In the genomic region with DNA sequence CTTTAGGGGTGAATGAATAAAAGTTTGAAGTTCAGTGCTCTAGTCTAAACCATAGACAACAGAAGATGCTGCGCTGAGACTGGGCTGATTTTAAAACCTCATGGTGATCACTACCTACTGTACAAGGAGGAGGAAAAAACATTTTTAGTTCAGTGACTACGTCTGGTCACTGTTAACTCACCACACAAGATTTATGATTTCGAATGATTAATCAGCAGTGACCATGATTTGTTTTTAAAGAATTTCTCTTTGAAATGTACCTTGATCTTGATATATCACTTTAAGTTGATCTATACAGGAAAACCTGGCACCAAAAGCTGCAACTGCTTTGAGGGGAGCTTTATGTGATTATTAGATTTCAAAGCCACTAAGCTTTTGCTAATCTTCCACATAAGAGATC, we compare ENCODE assay signal across 22 cellular contexts.
DNase-seq lines count a peak whose midpoint lies in the region; ATAC-seq and TF ChIP-seq lines count a peak whose summit lies in the region.
"Had no signal": no experiment of that assay in that cellular context is flagged by ENCODE, and none has a peak within 500 bp of the region (broad histone marks: within the 10 kb centered on the region; RNA-seq: fewer than 3 reads in every experiment).

No MANE protein-coding gene starts in this region.

- DNase-seq in NCI-H82 treated with DMSO at 0.1 percent for 48 hours (lab: John Stamatoyannopoulos, UW; ENCODE audit: unreplicated experiment): peak; percentile 44
- no peak for DNase-seq in chondrocyte (ENCODE audit: low spot score)
- DNase-seq in mesothelial cell of epicardium (ENCODE audit: low spot score in 2 of 2, unreplicated experiment in 2 of 2): no peak
- no peak for DNase-seq in NCI-H345 (lab: John Stamatoyannopoulos, UW)
- DNase-seq in stimulated activated CD4-positive, alpha-beta T cell treated with anti-CD3 and anti-CD28 coated beads, Interleukin-15, amount 100 ng/mL, for 24 hours: no peak
- DNase-seq in NCI-H2196 treated with DMSO at 0.1 percent for 48 hours (lab: John Stamatoyannopoulos, UW; ENCODE audit: unreplicated experiment): no peak
- DNase-seq in activated CD8-positive, alpha-beta T cell treated with anti-CD3 and anti-CD28 coated beads, Interleukin-2, amount 10 ng/mL, durations not matched to agents 7 days and 5 days: no peak
- DNase-seq: activated CD4-positive, alpha-beta T cell treated with anti-CD3 and anti-CD28 coated beads, Interleukin-2, amount 10 ng/mL, durations not matched to agents 7 days and 5 days; C1 segment of cervical spinal cord; MM.1S; naive thymus-derived CD4-positive, alpha-beta T cell; NCI-H146; NCI-H774; ovary; right cardiac atrium; upper lobe of right lung had no signal

- no peaks in the 10 kb centered on the region for H3K27me3 ChIP-seq in ACC112 (ENCODE audit: insufficient read depth, low read length)
- H3K27me3 ChIP-seq: ascending aorta, ovary, upper lobe of right lung had no signal

- ATAC-seq in activated CD8-positive, alpha-beta T cell treated with anti-CD3 and anti-CD28 coated beads, Interleukin-2, amount 10 ng/mL, durations not matched to agents 7 days and 5 days: no peak
- ATAC-seq: naive thymus-derived CD4-positive, alpha-beta T cell; right cardiac atrium; upper lobe of right lung had no signal

- peak overlapping the region; percentile 76 for H3K27ac Mint-ChIP-seq in chondrocyte (ENCODE audit: unreplicated experiment)
- H3K27ac Mint-ChIP-seq in mesothelial cell of epicardium: peak overlapping the region; percentile 78
- no peak overlapping the region for H3K27ac Mint-ChIP-seq in activated CD8-positive, alpha-beta T cell treated with anti-CD3 and anti-CD28 coated beads, Interleukin-2, amount 10 ng/mL, durations not matched to agents 7 days and 5 days
- H3K27ac Mint-ChIP-seq: activated CD4-positive, alpha-beta T cell treated with anti-CD3 and anti-CD28 coated beads, Interleukin-2, amount 10 ng/mL, durations not matched to agents 7 days and 5 days; activated naive CD4-positive, alpha-beta T cell treated with anti-CD3 and anti-CD28 coated beads, Interleukin-2, amount 50 U/mL, for 24 hours; IgD-negative memory B cell; memory B cell; naive thymus-derived CD4-positive, alpha-beta T cell had no signal

- no peak overlapping the region for H3K27ac ChIP-seq in ACC112 (ENCODE audit: low read depth, low read length)
- H3K27ac ChIP-seq: ascending aorta, ovary, upper lobe of right lung, VCaP had no signal

- H2AFZ ChIP-seq in ACC112 (ENCODE audit: low read length, unreplicated experiment): peak overlapping the region; percentile 87

- H3K4me1 ChIP-seq in ACC112 (ENCODE audit: control insufficient read depth, insufficient read depth, low read length, unreplicated experiment): peaks cover 14% of the 10 kb centered on the region
- H3K4me1 ChIP-seq: ascending aorta, upper lobe of right lung had no signal

- POLR2A ChIA-PET in activated CD8-positive, alpha-beta T cell treated with anti-CD3 and anti-CD28 coated beads, Interleukin-2, amount 10 ng/mL, durations not matched to agents 7 days and 5 days (lab: Charles Lee): no interaction called here

- no peaks in the 10 kb centered on the region for H3K36me3 ChIP-seq in ACC112 (ENCODE audit: insufficient read depth, low read length)
- H3K36me3 ChIP-seq: ascending aorta, ovary, upper lobe of right lung had no signal

- H3K4me3 ChIP-seq in ACC112 (ENCODE audit: low read depth, low read length): peak overlapping the region; percentile 56; the same call in 1 of the 2 replicates
- H3K4me3 ChIP-seq: ascending aorta, ovary, upper lobe of right lung had no signal

- no peaks in the 10 kb centered on the region for H3K79me2 ChIP-seq in ACC112 (ENCODE audit: control insufficient read depth, insufficient read depth, low read length, unreplicated experiment)

- H3K4me3 Mint-ChIP-seq in chondrocyte (ENCODE audit: unreplicated experiment) (no peak overlapping the region), mesothelial cell of epicardium (no peak overlapping the region)
- no peak overlapping the region for H3K4me3 Mint-ChIP-seq in activated CD8-positive, alpha-beta T cell treated with anti-CD3 and anti-CD28 coated beads, Interleukin-2, amount 10 ng/mL, durations not matched to agents 7 days and 5 days
- H3K4me3 Mint-ChIP-seq: activated CD4-positive, alpha-beta T cell treated with anti-CD3 and anti-CD28 coated beads, Interleukin-2, amount 10 ng/mL, durations not matched to agents 7 days and 5 days; activated naive CD4-positive, alpha-beta T cell treated with anti-CD3 and anti-CD28 coated beads, Interleukin-2, amount 50 U/mL, for 24 hours; IgD-negative memory B cell; memory B cell; naive thymus-derived CD4-positive, alpha-beta T cell had no signal

- H3K4me1 Mint-ChIP-seq in chondrocyte (ENCODE audit: low read depth): peaks cover 26% of the 10 kb centered on the region
- peaks cover 33% of the 10 kb centered on the region for H3K4me1 Mint-ChIP-seq in mesothelial cell of epicardium
- H3K4me1 Mint-ChIP-seq in activated CD8-positive, alpha-beta T cell treated with anti-CD3 and anti-CD28 coated beads, Interleukin-2, amount 10 ng/mL, durations not matched to agents 7 days and 5 days (ENCODE audit: low read depth): no peaks in the 10 kb centered on the region
- H3K4me1 Mint-ChIP-seq: activated CD4-positive, alpha-beta T cell treated with anti-CD3 and anti-CD28 coated beads, Interleukin-2, amount 10 ng/mL, durations not matched to agents 7 days and 5 days; activated naive CD4-positive, alpha-beta T cell treated with anti-CD3 and anti-CD28 coated beads, Interleukin-2, amount 50 U/mL, for 24 hours; IgD-negative memory B cell; memory B cell; naive thymus-derived CD4-positive, alpha-beta T cell had no signal

- H3K27me3 Mint-ChIP-seq in chondrocyte (ENCODE audit: low read depth): no peaks in the 10 kb centered on the region
- H3K27me3 Mint-ChIP-seq in mesothelial cell of epicardium (ENCODE audit: low read depth): no peaks in the 10 kb centered on the region
- H3K27me3 Mint-ChIP-seq in activated CD8-positive, alpha-beta T cell treated with anti-CD3 and anti-CD28 coated beads, Interleukin-2, amount 10 ng/mL, durations not matched to agents 7 days and 5 days (ENCODE audit: low read depth): no peaks in the 10 kb centered on the region
- H3K27me3 Mint-ChIP-seq: activated CD4-positive, alpha-beta T cell treated with anti-CD3 and anti-CD28 coated beads, Interleukin-2, amount 10 ng/mL, durations not matched to agents 7 days and 5 days; activated naive CD4-positive, alpha-beta T cell treated with anti-CD3 and anti-CD28 coated beads, Interleukin-2, amount 50 U/mL, for 24 hours; IgD-negative memory B cell; memory B cell; naive thymus-derived CD4-positive, alpha-beta T cell had no signal

- H3K9me3 Mint-ChIP-seq in chondrocyte (ENCODE audit: low read depth) (no peaks in the 10 kb centered on the region), mesothelial cell of epicardium (no peaks in the 10 kb centered on the region)
- H3K9me3 Mint-ChIP-seq in activated CD8-positive, alpha-beta T cell treated with anti-CD3 and anti-CD28 coated beads, Interleukin-2, amount 10 ng/mL, durations not matched to agents 7 days and 5 days (ENCODE audit: insufficient read depth): no peaks in the 10 kb centered on the region
- H3K9me3 Mint-ChIP-seq: activated CD4-positive, alpha-beta T cell treated with anti-CD3 and anti-CD28 coated beads, Interleukin-2, amount 10 ng/mL, durations not matched to agents 7 days and 5 days; memory B cell had no signal

- CTCF ChIA-PET in activated CD8-positive, alpha-beta T cell treated with anti-CD3 and anti-CD28 coated beads, Interleukin-2, amount 10 ng/mL, durations not matched to agents 7 days and 5 days (lab: Charles Lee): no interaction called here

- TF ChIP-seq CTCF in chondrocyte (IDR thresholded peaks at IDR 0.05): no peak
- no peak for TF ChIP-seq CTCF in mesothelial cell of epicardium (IDR thresholded peaks at IDR 0.05; ENCODE audit: unreplicated experiment)

- no peaks in the 10 kb centered on the region for H3K36me3 Mint-ChIP-seq in chondrocyte (ENCODE audit: low read depth)
- H3K36me3 Mint-ChIP-seq in mesothelial cell of epicardium: no peaks in the 10 kb centered on the region
- no peaks in the 10 kb centered on the region for H3K36me3 Mint-ChIP-seq in activated CD8-positive, alpha-beta T cell treated with anti-CD3 and anti-CD28 coated beads, Interleukin-2, amount 10 ng/mL, durations not matched to agents 7 days and 5 days (ENCODE audit: low read depth)
- H3K36me3 Mint-ChIP-seq: activated naive CD4-positive, alpha-beta T cell treated with anti-CD3 and anti-CD28 coated beads, Interleukin-2, amount 50 U/mL, for 24 hours; IgD-negative memory B cell; memory B cell had no signal
